8 cellular contexts compared by ENCODE assay signal in the genomic region with DNA sequence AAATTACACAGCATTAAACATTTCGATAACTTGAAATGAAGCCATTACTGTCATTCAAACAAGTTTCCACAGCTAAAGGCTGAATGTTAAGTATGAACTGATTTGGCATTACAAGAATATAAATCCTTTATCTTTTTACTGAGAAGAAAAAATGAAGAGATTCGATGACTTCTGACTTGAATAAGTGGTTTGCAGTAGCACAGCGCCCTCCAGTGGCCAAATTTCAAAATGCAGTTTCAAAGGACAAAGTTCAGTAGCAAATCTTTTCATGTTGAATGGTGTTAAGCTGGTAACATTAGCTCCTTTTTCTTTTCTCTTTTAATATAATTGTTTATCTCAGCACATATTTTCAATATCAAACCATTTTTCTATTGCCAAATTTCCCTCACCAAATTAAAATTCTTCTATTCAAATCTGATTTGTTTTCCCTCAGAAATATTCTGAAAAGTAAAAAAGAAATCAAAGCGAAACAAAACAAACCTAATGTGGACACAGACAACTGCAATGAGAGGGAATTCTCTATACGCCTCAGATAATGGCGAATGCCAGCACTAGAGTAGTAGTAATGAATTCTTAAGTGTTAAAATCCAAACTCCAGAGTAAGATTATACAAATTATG.
DNase-seq lines count a peak whose midpoint lies in the region; ATAC-seq, FAIRE-seq and TF ChIP-seq lines count a peak whose summit lies in the region.

No MANE protein-coding gene starts in this region.

- FAIRE-seq in urothelium cell line (lab: Jason Lieb, UNC): no peak

- ATAC-seq in GM21381 (IDR thresholded peaks at IDR 0.05; ENCODE audit: unreplicated experiment): no peak

- TF ChIP-seq EP300 in Ishikawa (IDR thresholded peaks at IDR 0.05; ENCODE audit: borderline replicate concordance): no peak

- DNase-seq in COLO668 (lab: John Stamatoyannopoulos, UW; ENCODE audit: unreplicated experiment) (peak; percentile 56), SHP77 treated with DMSO at 0.1 percent for 48 hours (lab: John Stamatoyannopoulos, UW) (peak; percentile 25), glomerular visceral epithelial cell (ENCODE audit: extremely low spot score) (peak; percentile 81), posterior cingulate gyrus (peak in 9 of 10 donors; percentile 35 to 95 (median 87)), urothelium cell line (ENCODE audit: low spot score) (peak; percentile 27)
- DNase-seq in activated naive CD4-positive, alpha-beta T cell (lab: John Stamatoyannopoulos, UW): peak; percentile 36 to 70 (median 63)

- intact Hi-C loops in posterior cingulate gyrus (cut with DNase I): loop anchor here (2.0 to 5.0 kb wide), 3 partner anchors 462 to 797 kb away; a partner anchor contains a TSS

- TF ChIP-seq RAD21 in Ishikawa (IDR thresholded peaks at IDR 0.05; ENCODE audit: low read depth): peak; percentile 85

TF ChIP-seq in Ishikawa, 13 proteins besides CTCF, POLR2A, EP300 and RAD21:
- TF ChIP-seq TEAD4 (IDR thresholded peaks at IDR 0.05) (no peak), TCF12 (IDR thresholded peaks at IDR 0.05; ENCODE audit: low read depth) (no peak), FOXM1 (IDR thresholded peaks at IDR 0.05; ENCODE audit: borderline replicate concordance, low read depth) (no peak), TAF1 (IDR thresholded peaks at IDR 0.05; ENCODE audit: low read depth) (no peak)
- TF ChIP-seq, protein P1, sequence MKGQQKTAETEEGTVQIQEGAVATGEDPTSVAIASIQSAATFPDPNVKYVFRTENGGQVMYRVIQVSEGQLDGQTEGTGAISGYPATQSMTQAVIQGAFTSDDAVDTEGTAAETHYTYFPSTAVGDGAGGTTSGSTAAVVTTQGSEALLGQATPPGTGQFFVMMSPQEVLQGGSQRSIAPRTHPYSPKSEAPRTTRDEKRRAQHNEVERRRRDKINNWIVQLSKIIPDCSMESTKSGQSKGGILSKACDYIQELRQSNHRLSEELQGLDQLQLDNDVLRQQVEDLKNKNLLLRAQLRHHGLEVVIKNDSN (IDR thresholded peaks at IDR 0.05): no peak

Comparison
In these comparisons a context has a peak if more than half of its experiments do, and no peak if none do; other contexts are left out.
1. DNase-seq: peak in every context shown above with its lines; median percentile 87 in posterior cingulate gyrus; 81 in glomerular visceral epithelial cell; 63 in activated naive CD4-positive, alpha-beta T cell; 56 in COLO668; 27 in urothelium cell line; 25 in SHP77 treated with DMSO at 0.1 percent for 48 hours.